Comparison of ENCODE assay signal across 8 cellular contexts in genomic region chr16:67942200-67942509, GRCh38. TPM values are rescaled to one million over a fixed set of nuclear protein-coding genes. Genes with fewer than 3 reads are reported as not detected.
DNase-seq lines count a peak whose midpoint lies in the region; ATAC-seq and TF ChIP-seq lines count a peak whose summit lies in the region.

No MANE protein-coding gene starts in this region.

- H3K27ac ChIP-seq in hepatocyte = no peak overlapping the region

- H3K4me2 ChIP-seq in hepatocyte = no peak overlapping the region

- H3K27me3 ChIP-seq in hepatocyte = no peaks in the 10 kb centered on the region

- DNase-seq in Right ventricle myocardium superior (no peak), Right ventricle myocardium inferior (ENCODE audit: missing footprints) (no peak), NCI-H69 (lab: John Stamatoyannopoulos, UW) (peak; percentile 38), hepatocyte (ENCODE audit: low spot score) (peak; percentile 55), NCI-H1417 treated with DMSO at 0.1 percent for 48 hours (lab: John Stamatoyannopoulos, UW) (no peak), NCI-H128 (lab: John Stamatoyannopoulos, UW; ENCODE audit: unreplicated experiment) (no peak)
- peak; percentile 31 for DNase-seq in activated naive CD8-positive, alpha-beta T cell treated with anti-CD3 and anti-CD28 coated beads for 36 hours

- no peaks in the 10 kb centered on the region for H3K27me3 Mint-ChIP-seq in activated naive CD8-positive, alpha-beta T cell treated with anti-CD3 and anti-CD28 coated beads for 36 hours
- H3K27me3 Mint-ChIP-seq in stimulated activated memory B cell treated with anti-CD40 and anti-IgM and Interleukin-4, amounts not matched to agents 10 μg/mL and 1 μg/mL and 100 μg/mL, for 72 hours = no peaks in the 10 kb centered on the region

- ATAC-seq in Right ventricle myocardium superior (ENCODE audit: poor library complexity) (peak; percentile 22), Right ventricle myocardium inferior (no peak)
- ATAC-seq in stimulated activated memory B cell treated with anti-CD40 and anti-IgM and Interleukin-4, amounts not matched to agents 10 μg/mL and 1 μg/mL and 100 μg/mL, for 72 hours = peak; percentile 54

- no peak overlapping the region for H3K4me3 Mint-ChIP-seq in activated naive CD8-positive, alpha-beta T cell treated with anti-CD3 and anti-CD28 coated beads for 36 hours
- H3K4me3 Mint-ChIP-seq in stimulated activated memory B cell treated with anti-CD40 and anti-IgM and Interleukin-4, amounts not matched to agents 10 μg/mL and 1 μg/mL and 100 μg/mL, for 72 hours = no peak overlapping the region

- TF ChIP-seq CTCF in hepatocyte (IDR thresholded peaks at IDR 0.05; ENCODE audit: poor library complexity) = peak; percentile 53

- H2AFZ ChIP-seq in hepatocyte = no peak overlapping the region

- H4K20me1 ChIP-seq in hepatocyte (ENCODE audit: insufficient read depth, poor library complexity, severe bottlenecking) = no peaks in the 10 kb centered on the region

- no peaks in the 10 kb centered on the region for H3K36me3 ChIP-seq in hepatocyte (replicated peaks; ENCODE audit: insufficient read depth, low read depth)

- no peaks in the 10 kb centered on the region for H3K9me2 ChIP-seq in hepatocyte (replicated peaks; ENCODE audit: insufficient read depth)

- peaks cover 29% of the 10 kb centered on the region for H3K4me1 Mint-ChIP-seq in activated naive CD8-positive, alpha-beta T cell treated with anti-CD3 and anti-CD28 coated beads for 36 hours
- H3K4me1 Mint-ChIP-seq in stimulated activated memory B cell treated with anti-CD40 and anti-IgM and Interleukin-4, amounts not matched to agents 10 μg/mL and 1 μg/mL and 100 μg/mL, for 72 hours = peaks cover 37% of the 10 kb centered on the region

- H3K9me3 ChIP-seq in hepatocyte (ENCODE audit: low read depth) = no peaks in the 10 kb centered on the region

- peaks cover 23% of the 10 kb centered on the region for H3K79me2 ChIP-seq in hepatocyte

- H3K27ac Mint-ChIP-seq in activated naive CD8-positive, alpha-beta T cell treated with anti-CD3 and anti-CD28 coated beads for 36 hours = no peak overlapping the region
- H3K27ac Mint-ChIP-seq in stimulated activated memory B cell treated with anti-CD40 and anti-IgM and Interleukin-4, amounts not matched to agents 10 μg/mL and 1 μg/mL and 100 μg/mL, for 72 hours = no peak overlapping the region

- intact Hi-C loops in Right ventricle myocardium superior (cut with DNase I) = no loop called here
- intact Hi-C loops in Right ventricle myocardium inferior (cut with DNase I) = loop anchor here (5.0 kb wide), 2 partner anchors 45 to 80 kb away; partner anchors contain the start of genes DDX28 and DUS2

- H3K4me1 ChIP-seq in hepatocyte (ENCODE audit: insufficient read depth) = peaks cover 4% of the 10 kb centered on the region

- no peak overlapping the region for H3K4me3 ChIP-seq in hepatocyte

- peaks cover 22% of the 10 kb centered on the region for H3K36me3 Mint-ChIP-seq in activated naive CD8-positive, alpha-beta T cell treated with anti-CD3 and anti-CD28 coated beads for 36 hours
- peaks cover 32% of the 10 kb centered on the region for H3K36me3 Mint-ChIP-seq in stimulated activated memory B cell treated with anti-CD40 and anti-IgM and Interleukin-4, amounts not matched to agents 10 μg/mL and 1 μg/mL and 100 μg/mL, for 72 hours

- WGBS in hepatocyte (ENCODE audit: low lambda C conversion rate, missing lambda C conversion rate) = 84% methylated on average over 6 of the region's 6 CpGs

- H3K9me3 Mint-ChIP-seq in activated naive CD8-positive, alpha-beta T cell treated with anti-CD3 and anti-CD28 coated beads for 36 hours = no peaks in the 10 kb centered on the region
- no peaks in the 10 kb centered on the region for H3K9me3 Mint-ChIP-seq in stimulated activated memory B cell treated with anti-CD40 and anti-IgM and Interleukin-4, amounts not matched to agents 10 μg/mL and 1 μg/mL and 100 μg/mL, for 72 hours

RNA-seq across cellular contexts. Expression of gene LCAT, which starts 1.8 kb away (rescaled TPM):
- total RNA-seq in Right ventricle myocardium superior (21.4 TPM), Right ventricle myocardium inferior (19.0 TPM), hepatocyte (15.6 and 19.8 TPM in 2 replicates)
- 10 to 100 TPM; 11.3 to 11.4 TPM for total RNA-seq in activated naive CD8-positive, alpha-beta T cell treated with anti-CD3 and anti-CD28 coated beads for 36 hours
- 44.6 and 47.3 TPM in 2 replicates for polyA plus RNA-seq in hepatocyte

RNA-seq across cellular contexts. Expression of gene PSMB10, which starts 5.5 kb away (rescaled TPM):
- total RNA-seq in Right ventricle myocardium superior (59.0 TPM), Right ventricle myocardium inferior (59.3 TPM), hepatocyte (13.7 and 27.8 TPM in 2 replicates)
- total RNA-seq in activated naive CD8-positive, alpha-beta T cell treated with anti-CD3 and anti-CD28 coated beads for 36 hours = 100 to 1,000 TPM; 220 to 235 TPM
- polyA plus RNA-seq in hepatocyte = 48.7 and 52.2 TPM in 2 replicates

RNA-seq across cellular contexts. Expression of gene CTRL, which starts 10.5 kb away (rescaled TPM):
- total RNA-seq in Right ventricle myocardium superior = 0.78 TPM
- total RNA-seq in Right ventricle myocardium inferior = 0.81 TPM
- total RNA-seq in activated naive CD8-positive, alpha-beta T cell treated with anti-CD3 and anti-CD28 coated beads for 36 hours = 1 to 10 TPM; 6.2 to 6.8 TPM
- total RNA-seq in hepatocyte = 0.63 TPM in 1 of 2 replicates, not detected in the other
- 12.5 and 13.4 TPM in 2 replicates for polyA plus RNA-seq in hepatocyte

RNA-seq across cellular contexts. Expression of gene SLC12A4, which starts 26.3 kb away (rescaled TPM):
- total RNA-seq in Right ventricle myocardium superior (84.3 TPM), Right ventricle myocardium inferior (97.5 TPM), hepatocyte (23.7 and 55.2 TPM in 2 replicates)
- 10 to 100 TPM; 27.4 to 29.5 TPM for total RNA-seq in activated naive CD8-positive, alpha-beta T cell treated with anti-CD3 and anti-CD28 coated beads for 36 hours
- polyA plus RNA-seq in hepatocyte = 63.9 and 65.3 TPM in 2 replicates

RNA-seq across cellular contexts. Expression of gene DPEP3, which starts 38.1 kb away (rescaled TPM):
- total RNA-seq in Right ventricle myocardium superior (not detected), Right ventricle myocardium inferior (not detected), hepatocyte (not detected in 2 replicates)
- under 1 TPM; 0.29 to 0.42 TPM for total RNA-seq in activated naive CD8-positive, alpha-beta T cell treated with anti-CD3 and anti-CD28 coated beads for 36 hours
- not detected in 2 replicates for polyA plus RNA-seq in hepatocyte

Comparison
In these comparisons a context has a peak if more than half of its experiments do, and no peak if none do; other contexts are left out.
1. DNase-seq: peak in NCI-H69 (single experiment), activated naive CD8-positive, alpha-beta T cell treated with anti-CD3 and anti-CD28 coated beads for 36 hours (single experiment) and hepatocyte (single experiment); none in Right ventricle myocardium superior (single experiment), Right ventricle myocardium inferior (single experiment), NCI-H1417 treated with DMSO at 0.1 percent for 48 hours (single experiment) and NCI-H128 (single experiment).